In the genomic region with DNA sequence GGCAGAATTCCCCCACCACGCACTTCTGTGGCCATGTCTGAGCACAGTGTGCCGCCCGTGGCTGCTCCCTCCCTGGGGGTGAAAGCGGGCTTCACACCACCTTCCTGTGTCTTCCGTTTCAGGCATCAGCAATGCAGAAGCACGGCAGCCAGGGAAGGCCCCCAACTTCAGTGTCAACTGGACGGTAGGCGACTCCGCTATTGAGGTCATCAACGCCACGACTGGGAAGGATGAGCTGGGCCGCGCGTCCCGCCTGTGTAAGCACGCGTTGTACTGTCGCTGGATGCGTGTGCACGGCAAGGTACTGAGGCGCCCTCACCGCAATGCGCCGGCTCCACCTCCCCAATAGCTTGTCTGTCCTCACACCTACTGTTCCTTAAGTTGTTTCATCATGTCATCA, we compare ENCODE assay signal across 12 cellular contexts.
DNase-seq lines count a peak whose midpoint lies in the region; ATAC-seq and TF ChIP-seq lines count a peak whose summit lies in the region.
"Had no signal": no experiment of that assay in that cellular context is flagged by ENCODE, and none has a peak within 500 bp of the region (broad histone marks: within the 10 kb centered on the region; RNA-seq: fewer than 3 reads in every experiment).

No MANE protein-coding gene starts in this region.

- H3K4me3 ChIP-seq in breast epithelium (no peak overlapping the region), Karpas-422 (ENCODE audit: low read length) (no peak overlapping the region), aorta (ENCODE audit: low read length in 2 of 2) (no peak overlapping the region)

- no peak overlapping the region for H3K9ac ChIP-seq in Karpas-422 (ENCODE audit: low read length)

- no peak for TF ChIP-seq POLR2A in breast epithelium (IDR thresholded peaks at IDR 0.05)

- H2AFZ ChIP-seq in Karpas-422 (ENCODE audit: low read length) = no peak overlapping the region

- H3K27ac Mint-ChIP-seq in MCF 10A (ENCODE audit: low read depth, unreplicated experiment) = no peak overlapping the region
- H3K27ac Mint-ChIP-seq in chondrocyte (ENCODE audit: unreplicated experiment) = peak overlapping the region; percentile 54
- H3K27ac Mint-ChIP-seq: CD14-positive monocyte had no signal

- BruUV-seq in MCF 10A (replicated peaks; lab: Mats Ljungman, UMichigan) = no TSS peak

- H3K36me3 Mint-ChIP-seq in MCF 10A (ENCODE audit: insufficient read depth, unreplicated experiment) (peaks cover 9% of the 10 kb centered on the region), chondrocyte (ENCODE audit: low read depth) (peaks cover 36% of the 10 kb centered on the region)

- ATAC-seq in aorta (ENCODE audit: low FRiP score) = peak; percentile 37
- no peak for ATAC-seq in GM21528 (IDR thresholded peaks at IDR 0.05; ENCODE audit: low FRiP score, unreplicated experiment)
- ATAC-seq: HCT116 had no signal

- H3K27ac ChIP-seq in breast epithelium = peak overlapping the region; percentile 55 to 87
- H3K27ac ChIP-seq in Karpas-422 (ENCODE audit: low read length) = no peak overlapping the region
- H3K27ac ChIP-seq in aorta (ENCODE audit: low read depth in 1 of 2, low read length in 2 of 2) = no peak overlapping the region
- H3K27ac ChIP-seq: HL-60 had no signal

- WGBS in aorta, 2 donors = 96% methylated on average over 24 of the region's 24 CpGs

- H3K36me3 ChIP-seq in breast epithelium = no peaks in the 10 kb centered on the region
- no peaks in the 10 kb centered on the region for H3K36me3 ChIP-seq in Karpas-422 (ENCODE audit: insufficient read depth, low read length)
- peaks cover 0 to 18% of the 10 kb centered on the region in 2 donors for H3K36me3 ChIP-seq in aorta (ENCODE audit: control insufficient read depth in 1 of 2, insufficient read depth in 2 of 2, low read length in 1 of 2)
- H3K36me3 ChIP-seq: BE2C had no signal

- intact Hi-C loops in breast epithelium (cut with DNase I; ENCODE audit: low total_unique reads) = no loop called here
- intact Hi-C loops in MCF 10A (cut with micrococcal nuclease) = no loop called here
- intact Hi-C loops in aorta (cut with DNase I) = no loop called here

- DNase-seq in breast epithelium (ENCODE audit: low spot score in 2 of 2) (no peak), MCF 10A (ENCODE audit: unreplicated experiment) (no peak), Karpas-422 (peak; percentile 6), chondrocyte (ENCODE audit: low spot score) (peak; percentile 72), aorta (no peak), SHP77 treated with DMSO at 0.1 percent for 48 hours (lab: John Stamatoyannopoulos, UW) (no peak), glomerular visceral epithelial cell (ENCODE audit: extremely low spot score) (no peak)
- DNase-seq: BE2C had no signal

- H3K9me3 Mint-ChIP-seq in MCF 10A (ENCODE audit: unreplicated experiment) = peaks cover 12% of the 10 kb centered on the region
- H3K9me3 Mint-ChIP-seq in chondrocyte (ENCODE audit: low read depth) = peaks cover 20% of the 10 kb centered on the region

- POLR2A ChIA-PET in MCF 10A (lab: Yijun Ruan, JAX) = no interaction called here

- CTCF ChIA-PET in MCF 10A (lab: Yijun Ruan, JAX) = interaction anchor here (1.3 kb wide), 1 partner anchor 80 kb away, joined by 4 read pairs; no protein-coding TSS in a partner anchor

- H3K4me1 Mint-ChIP-seq in MCF 10A (ENCODE audit: insufficient read depth, unreplicated experiment) (no peaks in the 10 kb centered on the region), chondrocyte (ENCODE audit: low read depth) (peaks cover 33% of the 10 kb centered on the region)
- H3K4me1 Mint-ChIP-seq: CD14-positive monocyte had no signal

- H4K20me1 ChIP-seq in Karpas-422 (ENCODE audit: insufficient read depth, low read depth, low read length) = no peaks in the 10 kb centered on the region

- H3K79me2 ChIP-seq in Karpas-422 (ENCODE audit: low read length) = no peaks in the 10 kb centered on the region

- H3K4me1 ChIP-seq in breast epithelium = no peaks in the 10 kb centered on the region
- H3K4me1 ChIP-seq in Karpas-422 (ENCODE audit: low read length) = no peaks in the 10 kb centered on the region
- H3K4me1 ChIP-seq in aorta (ENCODE audit: control insufficient read depth in 1 of 2, insufficient read depth in 2 of 2, low read length in 2 of 2) = no peaks in the 10 kb centered on the region
- H3K4me1 ChIP-seq: BE2C had no signal

- no peak overlapping the region for H3K4me3 Mint-ChIP-seq in MCF 10A (ENCODE audit: unreplicated experiment)
- no peak overlapping the region for H3K4me3 Mint-ChIP-seq in chondrocyte (ENCODE audit: unreplicated experiment)
- H3K4me3 Mint-ChIP-seq: CD14-positive monocyte had no signal

- peaks cover 0 to 8% of the 10 kb centered on the region in 2 donors for H3K9me3 ChIP-seq in breast epithelium
- H3K9me3 ChIP-seq in Karpas-422 (ENCODE audit: low read length) = peaks cover 3% of the 10 kb centered on the region; the same call in 1 of the 2 replicates
- no peaks in the 10 kb centered on the region for H3K9me3 ChIP-seq in aorta (ENCODE audit: control insufficient read depth, low read length)
- H3K9me3 ChIP-seq: BE2C had no signal

- TF ChIP-seq CTCF in breast epithelium (IDR thresholded peaks at IDR 0.05) (no peak), MCF 10A (IDR thresholded peaks at IDR 0.05; ENCODE audit: unreplicated experiment) (no peak), chondrocyte (IDR thresholded peaks at IDR 0.05) (no peak)

- H3K27me3 ChIP-seq in breast epithelium (no peaks in the 10 kb centered on the region), Karpas-422 (ENCODE audit: low read length) (no peaks in the 10 kb centered on the region), aorta (ENCODE audit: control insufficient read depth in 1 of 2, insufficient read depth in 2 of 2, low read length in 1 of 2) (no peaks in the 10 kb centered on the region)
- H3K27me3 ChIP-seq: BE2C had no signal

- H3K27me3 Mint-ChIP-seq in MCF 10A (ENCODE audit: insufficient read depth, unreplicated experiment) (no peaks in the 10 kb centered on the region), chondrocyte (ENCODE audit: low read depth) (no peaks in the 10 kb centered on the region)

- no peak overlapping the region for H3K4me2 ChIP-seq in Karpas-422 (ENCODE audit: low read depth, low read length, poor library complexity, severe bottlenecking)

- H3K9me2 ChIP-seq in Karpas-422 (replicated peaks; ENCODE audit: insufficient read depth, low read length) = no peaks in the 10 kb centered on the region

Comparison
In these comparisons a context has a peak if more than half of its experiments do, and no peak if none do; other contexts are left out.
1. DNase-seq: peak in Karpas-422 (single experiment) and chondrocyte (single experiment); none in breast epithelium (0 of 2), MCF 10A (single experiment), aorta (0 of 2), SHP77 treated with DMSO at 0.1 percent for 48 hours (single experiment) and glomerular visceral epithelial cell (single experiment).
2. H3K27ac ChIP-seq: peak in breast epithelium (2 of 2); none in Karpas-422 (single experiment) and aorta (0 of 2).